In the genomic region with DNA sequence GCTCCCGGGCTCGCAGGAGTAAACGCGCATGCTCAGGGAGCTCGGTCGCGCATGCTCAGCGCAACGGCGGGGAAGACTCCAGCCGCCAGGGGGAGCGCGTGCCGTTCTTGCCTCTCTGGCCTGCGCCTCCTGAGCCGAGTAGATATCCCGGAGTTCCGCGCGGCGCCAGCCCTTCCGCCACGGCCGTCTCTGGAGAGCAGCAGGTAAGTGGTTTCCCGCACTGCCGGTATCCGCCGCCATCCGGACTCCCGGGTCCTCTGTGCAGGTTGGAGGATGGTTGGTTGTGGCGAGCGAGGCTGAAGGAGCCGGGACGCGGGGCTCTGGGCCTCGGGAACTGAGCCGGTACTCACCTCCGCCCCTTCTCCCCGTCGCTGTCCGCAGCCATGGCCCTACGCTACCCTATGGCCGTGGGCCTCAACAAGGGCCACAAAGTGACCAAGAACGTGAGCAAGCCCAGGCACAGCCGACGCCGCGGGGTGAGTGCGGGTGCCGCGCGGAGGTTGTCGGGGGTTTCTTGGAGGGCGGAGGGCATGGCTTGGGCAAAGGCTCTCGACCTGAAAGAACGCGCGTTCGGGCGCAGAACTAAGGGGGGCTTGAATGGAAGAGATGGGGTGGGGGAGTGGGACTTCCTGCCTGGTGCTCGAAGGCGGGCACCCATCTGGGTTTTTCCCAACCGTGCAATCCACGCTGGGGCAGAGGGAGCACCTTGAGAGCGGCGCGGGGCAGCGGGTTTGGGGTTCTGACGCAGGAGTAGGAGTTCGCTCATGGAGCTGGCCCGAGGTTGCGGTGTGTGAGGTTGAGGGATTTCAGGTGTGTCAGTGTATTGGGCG, we compare ENCODE assay signal across 8 cellular contexts. TPM values are rescaled to one million over a fixed set of nuclear protein-coding genes. Genes with fewer than 3 reads are reported as not detected.
DNase-seq lines count a peak whose midpoint lies in the region; ATAC-seq and TF ChIP-seq lines count a peak whose summit lies in the region.

Gene RPL36, plus strand, starts transcription at position 171 of the 830 bp plus-strand sequence. Its CDS starts 213 bp downstream, at position 384.

- H3K4me2 ChIP-seq in BLaER1, result peak within 1 kb of the TSS; percentile 89

- peak within 1 kb of the TSS; percentile 98 for H3K9ac ChIP-seq in BLaER1

- no peaks in the 10 kb centered on the region for H3K27me3 ChIP-seq in BLaER1
- H3K27me3 ChIP-seq in lung (ENCODE audit: control insufficient read depth, insufficient read depth), result no peaks in the 10 kb centered on the region

- H4K20me1 ChIP-seq in BLaER1, result peaks cover 52% of the 10 kb centered on the region

- WGBS in lung, 2 donors, result 0 to 1% methylated on average over 72 to 73 of the region's 73 CpGs

- ATAC-seq in GM19328 (IDR thresholded peaks at IDR 0.05; ENCODE audit: unreplicated experiment) (peak; percentile 39), lung (ENCODE audit: insufficient read depth, low FRiP score) (peak; percentile 70)

- H3K4me1 ChIP-seq in BLaER1, result peaks cover 33% of the 10 kb centered on the region
- H3K4me1 ChIP-seq in lung (ENCODE audit: control insufficient read depth in 2 of 2, insufficient read depth in 2 of 2, low read length in 2 of 2), result peaks cover 0 to 16% of the 10 kb centered on the region in 2 donors

- H3K9me3 ChIP-seq in BLaER1, result no peaks in the 10 kb centered on the region
- H3K9me3 ChIP-seq in lung (ENCODE audit: control insufficient read depth in 2 of 2, insufficient read depth in 1 of 2, low read length in 1 of 2), result no peaks in the 10 kb centered on the region

- H3K36me3 ChIP-seq in BLaER1, result peaks cover 41% of the 10 kb centered on the region
- H3K36me3 ChIP-seq in lung (ENCODE audit: control insufficient read depth in 2 of 2, insufficient read depth in 2 of 2, low read length in 2 of 2), result peaks cover 2 to 39% of the 10 kb centered on the region in 2 donors

- TF ChIP-seq CTCF in lung (IDR thresholded peaks at IDR 0.05; ENCODE audit: control extremely low read depth, extremely low read depth), result peak; percentile 99

- H3K27ac ChIP-seq in BLaER1, result peak within 1 kb of the TSS; percentile 98
- peak within 1 kb of the TSS; percentile 79 to 97 for H3K27ac ChIP-seq in lung (ENCODE audit: low read depth in 1 of 2, low read length in 1 of 2)

- DNase-seq in HS-5 (ENCODE audit: low read depth) (peak; percentile 76), NK-92 (lab: John Stamatoyannopoulos, UW; ENCODE audit: unreplicated experiment) (peak; percentile 94), lung (ENCODE audit: low spot score) (peak; percentile 97)
- DNase-seq in activated CD8-positive, alpha-beta memory T cell treated with anti-CD3 and anti-CD28 coated beads for 24 hours, result peak; percentile 100
- peak; percentile 98 for DNase-seq in effector CD8-positive, alpha-beta T cell (lab: John Stamatoyannopoulos, UW)
- peak; percentile 98 to 100 (median 98) for DNase-seq in stimulated activated CD4-positive, alpha-beta T cell treated with anti-CD3 and anti-CD28 coated beads, TNF-alpha, amount 100 ng/mL, for 4 hours (ENCODE audit: low read depth in 3 of 3)

- H3K4me3 ChIP-seq in BLaER1 (peak within 1 kb of the TSS; percentile 97), lung (peak within 1 kb of the TSS; percentile 77)

RNA-seq across cellular contexts. Expression of gene RPL36, which starts in this region (rescaled TPM):
- 100 to 1,000 TPM; 309 to 612 TPM for total RNA-seq in lung
- polyA plus RNA-seq in lung, result 1,000 to 10,000 TPM in 1 of 2 donors, 100 to 1,000 TPM in 1; 793 to 1,934 TPM

Comparison
In these comparisons a context has a peak if more than half of its experiments do, and no peak if none do; other contexts are left out.
1. Peak in every context shown above with its lines: DNase-seq, ATAC-seq, H3K4me3 ChIP-seq and H3K27ac ChIP-seq.